In the genomic region with DNA sequence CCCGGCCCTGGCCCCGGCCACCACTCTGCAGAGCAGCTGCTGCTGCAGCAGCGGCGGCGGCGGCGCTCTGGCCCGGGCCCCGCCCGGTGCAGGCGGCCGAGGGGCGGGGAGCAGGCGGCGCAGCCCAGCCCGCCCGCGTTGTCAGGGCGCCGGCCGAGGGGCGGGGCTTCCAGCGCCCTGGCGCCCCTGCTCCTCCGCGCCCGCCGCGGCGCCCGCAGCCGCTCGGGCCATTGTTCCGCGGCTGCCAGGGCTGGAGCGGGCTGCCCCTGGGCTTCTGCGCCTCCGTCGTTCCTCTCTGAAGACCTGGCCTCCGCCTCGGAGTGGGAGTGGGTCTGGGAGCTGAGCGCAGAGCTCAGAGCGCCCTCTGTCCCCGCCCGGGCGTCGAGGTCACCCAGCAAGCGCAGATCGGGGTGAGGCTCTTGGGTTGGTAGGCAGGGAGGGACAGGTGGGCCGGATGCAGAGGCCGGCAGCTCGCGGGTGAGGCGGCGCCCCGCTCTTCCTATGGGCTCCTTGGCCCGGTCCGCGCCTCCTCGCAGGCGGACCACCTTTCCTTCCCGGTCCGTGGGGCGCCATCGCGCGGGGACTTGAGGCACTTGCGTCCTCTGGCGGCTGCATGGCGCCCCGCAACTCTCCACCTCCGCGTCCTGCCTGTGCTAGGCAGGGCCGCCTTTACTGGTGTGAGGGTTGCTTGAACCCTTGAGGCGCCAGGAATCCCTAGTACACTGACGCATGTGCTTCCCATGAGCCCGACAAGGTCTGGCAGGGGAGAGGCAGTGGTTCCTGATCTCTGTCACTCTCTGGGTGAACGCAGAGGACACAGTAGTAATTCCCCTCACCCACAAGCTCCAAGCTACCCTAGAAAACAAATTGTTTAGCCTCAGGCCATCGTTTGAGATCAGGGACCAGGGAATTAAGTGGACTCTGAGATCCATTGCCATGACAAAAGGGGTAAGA, we compare ENCODE assay signal across 1 cellular context.
A peak's percentile ranks its signal among the peaks of the same experiment; 100 is the strongest.
TF ChIP-seq lines count a peak whose summit lies in the region.

A gene with protein sequence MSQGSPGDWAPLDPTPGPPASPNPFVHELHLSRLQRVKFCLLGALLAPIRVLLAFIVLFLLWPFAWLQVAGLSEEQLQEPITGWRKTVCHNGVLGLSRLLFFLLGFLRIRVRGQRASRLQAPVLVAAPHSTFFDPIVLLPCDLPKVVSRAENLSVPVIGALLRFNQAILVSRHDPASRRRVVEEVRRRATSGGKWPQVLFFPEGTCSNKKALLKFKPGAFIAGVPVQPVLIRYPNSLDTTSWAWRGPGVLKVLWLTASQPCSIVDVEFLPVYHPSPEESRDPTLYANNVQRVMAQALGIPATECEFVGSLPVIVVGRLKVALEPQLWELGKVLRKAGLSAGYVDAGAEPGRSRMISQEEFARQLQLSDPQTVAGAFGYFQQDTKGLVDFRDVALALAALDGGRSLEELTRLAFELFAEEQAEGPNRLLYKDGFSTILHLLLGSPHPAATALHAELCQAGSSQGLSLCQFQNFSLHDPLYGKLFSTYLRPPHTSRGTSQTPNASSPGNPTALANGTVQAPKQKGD (minus strand): TSS at position 69 of the 954 bp plus-strand sequence. CDS start 96 bp downstream, outside the sequence.

TF ChIP-seq in WTC11, 78 proteins besides CTCF, POLR2A, EP300 and RAD21 (continued from another document):
- TF ChIP-seq NFATC4 (CRISPR knock-in tag; IDR thresholded peaks at IDR 0.05) (no peak), GRHL2 (CRISPR knock-in tag; IDR thresholded peaks at IDR 0.05; ENCODE audit: insufficient replicate concordance, severe bottlenecking) (no peak), KAT7 (CRISPR knock-in tag; IDR thresholded peaks at IDR 0.05; ENCODE audit: borderline replicate concordance) (peak; percentile 90; the same call in 1 of the 2 replicates), ZNF263 (CRISPR knock-in tag; IDR thresholded peaks at IDR 0.05; ENCODE audit: low read depth) (no peak), ZNF416 (CRISPR knock-in tag; IDR thresholded peaks at IDR 0.05) (no peak), FOXJ3 (CRISPR knock-in tag; IDR thresholded peaks at IDR 0.05; ENCODE audit: borderline replicate concordance) (no peak)
- TF ChIP-seq, protein P1, sequence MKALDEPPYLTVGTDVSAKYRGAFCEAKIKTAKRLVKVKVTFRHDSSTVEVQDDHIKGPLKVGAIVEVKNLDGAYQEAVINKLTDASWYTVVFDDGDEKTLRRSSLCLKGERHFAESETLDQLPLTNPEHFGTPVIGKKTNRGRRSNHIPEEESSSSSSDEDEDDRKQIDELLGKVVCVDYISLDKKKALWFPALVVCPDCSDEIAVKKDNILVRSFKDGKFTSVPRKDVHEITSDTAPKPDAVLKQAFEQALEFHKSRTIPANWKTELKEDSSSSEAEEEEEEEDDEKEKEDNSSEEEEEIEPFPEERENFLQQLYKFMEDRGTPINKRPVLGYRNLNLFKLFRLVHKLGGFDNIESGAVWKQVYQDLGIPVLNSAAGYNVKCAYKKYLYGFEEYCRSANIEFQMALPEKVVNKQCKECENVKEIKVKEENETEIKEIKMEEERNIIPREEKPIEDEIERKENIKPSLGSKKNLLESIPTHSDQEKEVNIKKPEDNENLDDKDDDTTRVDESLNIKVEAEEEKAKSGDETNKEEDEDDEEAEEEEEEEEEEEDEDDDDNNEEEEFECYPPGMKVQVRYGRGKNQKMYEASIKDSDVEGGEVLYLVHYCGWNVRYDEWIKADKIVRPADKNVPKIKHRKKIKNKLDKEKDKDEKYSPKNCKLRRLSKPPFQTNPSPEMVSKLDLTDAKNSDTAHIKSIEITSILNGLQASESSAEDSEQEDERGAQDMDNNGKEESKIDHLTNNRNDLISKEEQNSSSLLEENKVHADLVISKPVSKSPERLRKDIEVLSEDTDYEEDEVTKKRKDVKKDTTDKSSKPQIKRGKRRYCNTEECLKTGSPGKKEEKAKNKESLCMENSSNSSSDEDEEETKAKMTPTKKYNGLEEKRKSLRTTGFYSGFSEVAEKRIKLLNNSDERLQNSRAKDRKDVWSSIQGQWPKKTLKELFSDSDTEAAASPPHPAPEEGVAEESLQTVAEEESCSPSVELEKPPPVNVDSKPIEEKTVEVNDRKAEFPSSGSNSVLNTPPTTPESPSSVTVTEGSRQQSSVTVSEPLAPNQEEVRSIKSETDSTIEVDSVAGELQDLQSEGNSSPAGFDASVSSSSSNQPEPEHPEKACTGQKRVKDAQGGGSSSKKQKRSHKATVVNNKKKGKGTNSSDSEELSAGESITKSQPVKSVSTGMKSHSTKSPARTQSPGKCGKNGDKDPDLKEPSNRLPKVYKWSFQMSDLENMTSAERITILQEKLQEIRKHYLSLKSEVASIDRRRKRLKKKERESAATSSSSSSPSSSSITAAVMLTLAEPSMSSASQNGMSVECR (CRISPR knock-in tag; IDR thresholded peaks at IDR 0.05; ENCODE audit: borderline replicate concordance): no peak
- TF ChIP-seq, protein P2, sequence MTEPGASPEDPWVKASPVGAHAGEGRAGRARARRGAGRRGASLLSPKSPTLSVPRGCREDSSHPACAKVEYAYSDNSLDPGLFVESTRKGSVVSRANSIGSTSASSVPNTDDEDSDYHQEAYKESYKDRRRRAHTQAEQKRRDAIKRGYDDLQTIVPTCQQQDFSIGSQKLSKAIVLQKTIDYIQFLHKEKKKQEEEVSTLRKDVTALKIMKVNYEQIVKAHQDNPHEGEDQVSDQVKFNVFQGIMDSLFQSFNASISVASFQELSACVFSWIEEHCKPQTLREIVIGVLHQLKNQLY (CRISPR knock-in tag; IDR thresholded peaks at IDR 0.05): no peak
- TF ChIP-seq, protein P3, sequence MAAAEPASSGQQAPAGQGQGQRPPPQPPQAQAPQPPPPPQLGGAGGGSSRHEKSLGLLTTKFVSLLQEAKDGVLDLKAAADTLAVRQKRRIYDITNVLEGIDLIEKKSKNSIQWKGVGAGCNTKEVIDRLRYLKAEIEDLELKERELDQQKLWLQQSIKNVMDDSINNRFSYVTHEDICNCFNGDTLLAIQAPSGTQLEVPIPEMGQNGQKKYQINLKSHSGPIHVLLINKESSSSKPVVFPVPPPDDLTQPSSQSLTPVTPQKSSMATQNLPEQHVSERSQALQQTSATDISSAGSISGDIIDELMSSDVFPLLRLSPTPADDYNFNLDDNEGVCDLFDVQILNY (CRISPR knock-in tag; IDR thresholded peaks at IDR 0.05): peak; percentile 41; the same call in 1 of the 2 replicates
- TF ChIP-seq, protein P4, sequence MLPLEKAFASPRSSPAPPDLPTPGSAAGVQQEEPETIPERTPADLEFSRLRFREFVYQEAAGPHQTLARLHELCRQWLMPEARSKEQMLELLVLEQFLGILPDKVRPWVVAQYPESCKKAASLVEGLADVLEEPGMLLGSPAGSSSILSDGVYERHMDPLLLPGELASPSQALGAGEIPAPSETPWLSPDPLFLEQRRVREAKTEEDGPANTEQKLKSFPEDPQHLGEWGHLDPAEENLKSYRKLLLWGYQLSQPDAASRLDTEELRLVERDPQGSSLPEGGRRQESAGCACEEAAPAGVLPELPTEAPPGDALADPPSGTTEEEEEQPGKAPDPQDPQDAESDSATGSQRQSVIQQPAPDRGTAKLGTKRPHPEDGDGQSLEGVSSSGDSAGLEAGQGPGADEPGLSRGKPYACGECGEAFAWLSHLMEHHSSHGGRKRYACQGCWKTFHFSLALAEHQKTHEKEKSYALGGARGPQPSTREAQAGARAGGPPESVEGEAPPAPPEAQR (CRISPR knock-in tag; IDR thresholded peaks at IDR 0.05): no peak
